In genomic region chr6:96659084-96659845, GRCh38 we compare ENCODE assay signal across 16 cellular contexts.
DNase-seq lines count a peak whose midpoint lies in the region; ATAC-seq, FAIRE-seq and TF ChIP-seq lines count a peak whose summit lies in the region.
"Had no signal": no experiment of that assay in that cellular context is flagged by ENCODE, and none has a peak within 500 bp of the region (broad histone marks: within the 10 kb centered on the region; RNA-seq: fewer than 3 reads in every experiment).

No MANE protein-coding gene starts in this region.

- intact Hi-C loops in activated CD4-positive, alpha-beta T cell treated with anti-CD3 and anti-CD28 coated beads for 36 hours (cut with DNase I, micrococcal nuclease) = no loop called here

- H3K9me3 Mint-ChIP-seq in activated T-cell treated with anti-CD3 and anti-CD28 coated beads, Interleukin-2, amount 50 U/mL, for 24 hours = peaks cover 4% of the 10 kb centered on the region
- peaks cover 1% of the 10 kb centered on the region for H3K9me3 Mint-ChIP-seq in activated CD4-positive, alpha-beta T cell treated with anti-CD3 and anti-CD28 coated beads for 36 hours (ENCODE audit: low read depth)

- POLR2A ChIA-PET in activated CD4-positive, alpha-beta T cell treated with anti-CD3 and anti-CD28 coated beads for 36 hours (lab: Charles Lee) = no interaction called here

- ATAC-seq in GM21528 (IDR thresholded peaks at IDR 0.05; ENCODE audit: low FRiP score, unreplicated experiment) (peak; percentile 58), HG03469 (IDR thresholded peaks at IDR 0.05; ENCODE audit: unreplicated experiment) (peak; percentile 72)
- ATAC-seq in activated CD4-positive, alpha-beta T cell treated with anti-CD3 and anti-CD28 coated beads for 36 hours = no peak
- ATAC-seq: left cardiac atrium, Panc1 had no signal

- no peak overlapping the region for H3K27ac Mint-ChIP-seq in activated T-cell treated with anti-CD3 and anti-CD28 coated beads, Interleukin-2, amount 50 U/mL, for 24 hours
- H3K27ac Mint-ChIP-seq in activated CD4-positive, alpha-beta T cell treated with anti-CD3 and anti-CD28 coated beads for 36 hours = no peak overlapping the region
- H3K27ac Mint-ChIP-seq: dendritic cell treated with granulocyte-macrophage colony-stimulating factor and Interleukin-4, amounts not matched to agents 40 ng/mL and 50 ng/mL, for 4 days had no signal

- no peaks in the 10 kb centered on the region for H3K36me3 Mint-ChIP-seq in activated T-cell treated with anti-CD3 and anti-CD28 coated beads, Interleukin-2, amount 50 U/mL, for 24 hours (ENCODE audit: low read depth)
- peaks cover 2% of the 10 kb centered on the region for H3K36me3 Mint-ChIP-seq in activated CD4-positive, alpha-beta T cell treated with anti-CD3 and anti-CD28 coated beads for 36 hours (ENCODE audit: low read depth)

- FAIRE-seq in GM12891 (lab: Jason Lieb, UNC) = peak; percentile 59
- FAIRE-seq: astrocyte had no signal

- H3K4me3 Mint-ChIP-seq in activated T-cell treated with anti-CD3 and anti-CD28 coated beads, Interleukin-2, amount 50 U/mL, for 24 hours = no peak overlapping the region
- H3K4me3 Mint-ChIP-seq in activated CD4-positive, alpha-beta T cell treated with anti-CD3 and anti-CD28 coated beads for 36 hours = no peak overlapping the region
- H3K4me3 Mint-ChIP-seq: dendritic cell treated with granulocyte-macrophage colony-stimulating factor and Interleukin-4, amounts not matched to agents 40 ng/mL and 50 ng/mL, for 4 days had no signal

- H3K4me1 Mint-ChIP-seq in activated T-cell treated with anti-CD3 and anti-CD28 coated beads, Interleukin-2, amount 50 U/mL, for 24 hours (ENCODE audit: low read depth) = no peaks in the 10 kb centered on the region
- H3K4me1 Mint-ChIP-seq in activated CD4-positive, alpha-beta T cell treated with anti-CD3 and anti-CD28 coated beads for 36 hours = no peaks in the 10 kb centered on the region

- CTCF ChIA-PET in activated CD4-positive, alpha-beta T cell treated with anti-CD3 and anti-CD28 coated beads for 36 hours (lab: Charles Lee) = no interaction called here

- DNase-seq in GM12891 (ENCODE audit: insufficient read length, low spot score) = no peak
- DNase-seq in NCI-H2171 (lab: John Stamatoyannopoulos, UW) = peak; percentile 61
- DNase-seq in NOMO-1 (lab: John Stamatoyannopoulos, UW; ENCODE audit: unreplicated experiment in 2 of 2) = no peak
- no peak for DNase-seq in activated T-cell treated with anti-CD3 and anti-CD28 coated beads, Interleukin-2, amount 50 U/mL, for 24 hours
- no peak for DNase-seq in activated CD4-positive, alpha-beta T cell treated with anti-CD3 and anti-CD28 coated beads for 36 hours
- no peak for DNase-seq in middle frontal gyrus (ENCODE audit: extremely low spot score, low spot score)
- DNase-seq: activated gamma-delta T cell treated with Interleukin-2 at 50 U/mL for 16 hours; Karpas-422; left cardiac atrium; ovary; stimulated activated CD4-positive, alpha-beta T cell treated with anti-CD3 and anti-CD28 coated beads, Interleukin-12 subunit alpha, Interleukin-12 subunit beta, amount 100 ng/mL, for 4 hours had no signal

- no peak for TF ChIP-seq POLR2A in GM12891 (IDR thresholded peaks at IDR 0.05; ENCODE audit: low read depth, low read length)

- H3K27me3 Mint-ChIP-seq in activated T-cell treated with anti-CD3 and anti-CD28 coated beads, Interleukin-2, amount 50 U/mL, for 24 hours = peaks cover 49% of the 10 kb centered on the region
- H3K27me3 Mint-ChIP-seq in activated CD4-positive, alpha-beta T cell treated with anti-CD3 and anti-CD28 coated beads for 36 hours = peaks cover 11% of the 10 kb centered on the region
- H3K27me3 Mint-ChIP-seq: dendritic cell treated with granulocyte-macrophage colony-stimulating factor and Interleukin-4, amounts not matched to agents 40 ng/mL and 50 ng/mL, for 4 days had no signal

TF ChIP-seq in GM12891, 5 proteins besides CTCF, POLR2A, EP300 and RAD21:
- TF ChIP-seq POU2F2 (IDR thresholded peaks at IDR 0.05; ENCODE audit: low read depth, low read length) (no peak), PAX5 (IDR thresholded peaks at IDR 0.05; ENCODE audit: insufficient read depth, low read length, severe bottlenecking) (no peak), TAF1 (IDR thresholded peaks at IDR 0.05; ENCODE audit: low read depth, low read length) (no peak), POLR2AphosphoS5 (IDR thresholded peaks at IDR 0.05; ENCODE audit: low read depth, low read length) (no peak), SPI1 (IDR thresholded peaks at IDR 0.05; ENCODE audit: low read depth, low read length) (no peak)
